Comparison of ENCODE assay signal across 8 cellular contexts in the genomic region with DNA sequence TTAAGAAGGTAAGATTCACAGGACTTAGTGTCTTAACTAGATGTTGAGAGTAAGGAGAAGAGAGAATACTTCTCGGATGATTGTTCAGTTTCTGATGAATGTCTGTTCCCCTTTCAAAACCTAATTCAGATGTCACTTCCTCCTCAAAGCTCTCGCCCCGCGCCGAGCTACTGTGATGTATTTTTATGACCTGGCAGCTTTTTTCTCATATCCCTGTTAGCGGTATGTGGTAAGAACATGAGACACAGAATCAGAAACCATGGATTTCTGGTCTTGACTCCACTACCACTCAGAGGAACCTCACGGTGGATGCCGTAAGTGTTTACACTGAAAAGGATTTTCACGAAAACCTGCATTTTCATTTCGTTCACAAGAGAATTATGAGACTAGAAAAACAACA. TPM values are rescaled to one million over a fixed set of nuclear protein-coding genes. Genes with fewer than 3 reads are reported as not detected.
A peak's percentile ranks its signal among the peaks of the same experiment; 100 is the strongest.
DNase-seq lines count a peak whose midpoint lies in the region; ATAC-seq and TF ChIP-seq lines count a peak whose summit lies in the region.

No MANE protein-coding gene starts in this region.

- in situ Hi-C loops in brain microvascular endothelial cell (cut with HindIII; ENCODE audit: low pct_ligation_motif_present, low sequenced_read_pairs): no loop called here

- H3K4me1 ChIP-seq in breast epithelium: no peaks in the 10 kb centered on the region

- DNase-seq in NAMALWA (ENCODE audit: low spot score) (peak; percentile 87), breast epithelium (ENCODE audit: low spot score in 2 of 2) (no peak), ureter (ENCODE audit: low spot score) (no peak), brain microvascular endothelial cell (no peak)
- peak; percentile 50 to 60 for DNase-seq in activated naive CD4-positive, alpha-beta T cell treated with anti-CD3 and anti-CD28 coated beads, Interleukin-2, amount 50 U/mL, for 72 hours (ENCODE audit: low spot score in 2 of 2)
- peak in 1 of 2 donors; percentile 64 for DNase-seq in stimulated activated effector memory CD8-positive, alpha-beta T cell treated with anti-CD3 and anti-CD28 coated beads, Interleukin-12 subunit alpha, Interleukin-12 subunit beta, amount 100 ng/mL, for 72 hours (ENCODE audit: low spot score in 2 of 2)

- H3K27ac ChIP-seq in breast epithelium (no peak overlapping the region), brain microvascular endothelial cell (no peak overlapping the region)

- no peaks in the 10 kb centered on the region for H3K9me3 Mint-ChIP-seq in activated naive CD4-positive, alpha-beta T cell treated with anti-CD3 and anti-CD28 coated beads, Interleukin-2, amount 50 U/mL, for 72 hours
- no peaks in the 10 kb centered on the region for H3K9me3 Mint-ChIP-seq in stimulated activated effector memory CD8-positive, alpha-beta T cell treated with anti-CD3 and anti-CD28 coated beads, Interleukin-12 subunit alpha, Interleukin-12 subunit beta, amount 100 ng/mL, for 72 hours

- TF ChIP-seq POLR2A in breast epithelium (IDR thresholded peaks at IDR 0.05): no peak

- H3K9me3 ChIP-seq in breast epithelium: no peaks in the 10 kb centered on the region

- H3K36me3 Mint-ChIP-seq in activated naive CD4-positive, alpha-beta T cell treated with anti-CD3 and anti-CD28 coated beads, Interleukin-2, amount 50 U/mL, for 72 hours: peaks cover 0 to 10% of the 10 kb centered on the region in 2 donors
- peaks cover 12% of the 10 kb centered on the region for H3K36me3 Mint-ChIP-seq in stimulated activated effector memory CD8-positive, alpha-beta T cell treated with anti-CD3 and anti-CD28 coated beads, Interleukin-12 subunit alpha, Interleukin-12 subunit beta, amount 100 ng/mL, for 72 hours

- intact Hi-C loops in breast epithelium (cut with DNase I; ENCODE audit: low total_unique reads): no loop called here

- H3K4me1 Mint-ChIP-seq in stimulated activated effector memory CD8-positive, alpha-beta T cell treated with anti-CD3 and anti-CD28 coated beads, Interleukin-12 subunit alpha, Interleukin-12 subunit beta, amount 100 ng/mL, for 72 hours: peaks cover 53% of the 10 kb centered on the region

- H3K27me3 ChIP-seq in breast epithelium: no peaks in the 10 kb centered on the region
- H3K27me3 ChIP-seq in brain microvascular endothelial cell (replicated peaks): no peaks in the 10 kb centered on the region

- H3K27ac Mint-ChIP-seq in activated naive CD4-positive, alpha-beta T cell treated with anti-CD3 and anti-CD28 coated beads, Interleukin-2, amount 50 U/mL, for 72 hours: peak overlapping the region; percentile 71 to 97
- peak overlapping the region; percentile 92 for H3K27ac Mint-ChIP-seq in stimulated activated effector memory CD8-positive, alpha-beta T cell treated with anti-CD3 and anti-CD28 coated beads, Interleukin-12 subunit alpha, Interleukin-12 subunit beta, amount 100 ng/mL, for 72 hours

- H3K4me3 Mint-ChIP-seq in stimulated activated effector memory CD8-positive, alpha-beta T cell treated with anti-CD3 and anti-CD28 coated beads, Interleukin-12 subunit alpha, Interleukin-12 subunit beta, amount 100 ng/mL, for 72 hours: peak overlapping the region; percentile 60

- H3K36me3 ChIP-seq in breast epithelium (no peaks in the 10 kb centered on the region), brain microvascular endothelial cell (replicated peaks) (no peaks in the 10 kb centered on the region)

- H3K4me3 ChIP-seq in breast epithelium (no peak overlapping the region), brain microvascular endothelial cell (ENCODE audit: low read depth, low read length) (no peak overlapping the region)

- TF ChIP-seq CTCF in breast epithelium (IDR thresholded peaks at IDR 0.05): no peak
- no peak for TF ChIP-seq CTCF in brain microvascular endothelial cell (IDR thresholded peaks at IDR 0.05; ENCODE audit: low read depth, low read length, missing control alignments)

- ATAC-seq in GM18498 (IDR thresholded peaks at IDR 0.05; ENCODE audit: unreplicated experiment) (peak; percentile 83), GM21786 (IDR thresholded peaks at IDR 0.05; ENCODE audit: unreplicated experiment) (peak; percentile 87)
- peak; percentile 92 to 93 for ATAC-seq in activated naive CD4-positive, alpha-beta T cell treated with anti-CD3 and anti-CD28 coated beads, Interleukin-2, amount 50 U/mL, for 72 hours
- peak; percentile 94 for ATAC-seq in stimulated activated effector memory CD8-positive, alpha-beta T cell treated with anti-CD3 and anti-CD28 coated beads, Interleukin-12 subunit alpha, Interleukin-12 subunit beta, amount 100 ng/mL, for 72 hours

RNA-seq across cellular contexts. Expression of a gene that starts 48.4 kb away (rescaled TPM):
- total RNA-seq in activated naive CD4-positive, alpha-beta T cell treated with anti-CD3 and anti-CD28 coated beads, Interleukin-2, amount 50 U/mL, for 72 hours: 10 to 100 TPM; 17.5 to 21.9 TPM
- total RNA-seq in breast epithelium: 10 to 100 TPM; 11.2 to 32.6 (median 22.6) TPM
- 22.0 TPM for total RNA-seq in ureter

Comparison
In these comparisons a context has a peak if more than half of its experiments do, and no peak if none do; other contexts are left out.
1. DNase-seq: peak in NAMALWA (single experiment) and activated naive CD4-positive, alpha-beta T cell treated with anti-CD3 and anti-CD28 coated beads, Interleukin-2, amount 50 U/mL, for 72 hours (2 of 2); none in breast epithelium (0 of 2), ureter (single experiment) and brain microvascular endothelial cell (single experiment).
2. Peak in every context shown above with its lines, with median percentiles within 50 percentile points of each other: ATAC-seq.